Comparison of ENCODE assay signal across 23 cellular contexts in genomic region chr4:14115106-14115505, GRCh38.
"Had no signal": no experiment of that assay in that cellular context is flagged by ENCODE, and none has a peak within 500 bp of the region (broad histone marks: within the 10 kb centered on the region; RNA-seq: fewer than 3 reads in every experiment).

No MANE protein-coding gene starts in this region.

- H3K9me3 ChIP-seq: left ventricle myocardium inferior, ovary, right lobe of liver, spleen had no signal

- H3K4me3 ChIP-seq: left ventricle myocardium inferior, neural progenitor cell, ovary, right lobe of liver, spleen had no signal

- H3K4me1 Mint-ChIP-seq: activated T-helper 17 cell treated with anti-CD3 and anti-CD28 coated beads, Interleukin-2, amount 50 U/mL, for 72 hours; brain; neural progenitor cell had no signal

- H3K4me3 Mint-ChIP-seq: activated CD4-positive, alpha-beta T cell treated with anti-CD3 and anti-CD28 coated beads, Interleukin-2, amount 10 ng/mL, durations not matched to agents 24 days and 14 days; activated CD8-positive, alpha-beta T cell treated with anti-CD3 and anti-CD28 coated beads for 36 hours; activated naive CD8-positive, alpha-beta T cell treated with anti-CD3 and anti-CD28 coated beads, Interleukin-2, amount 10 ng/mL, durations not matched to agents 7 days and 5 days; activated T-helper 17 cell treated with anti-CD3 and anti-CD28 coated beads, Interleukin-2, amount 50 U/mL, for 72 hours; brain; effector memory CD8-positive, alpha-beta T cell; immature natural killer cell; naive B cell; neural progenitor cell; T-cell had no signal

- DNase-seq: activated CD4-positive, alpha-beta T cell treated with anti-CD3 and anti-CD28 coated beads, Interleukin-2, amount 10 ng/mL, durations not matched to agents 24 days and 14 days; activated CD8-positive, alpha-beta T cell treated with anti-CD3 and anti-CD28 coated beads for 36 hours; activated naive CD4-positive, alpha-beta T cell; activated naive CD8-positive, alpha-beta T cell treated with anti-CD3 and anti-CD28 coated beads, Interleukin-2, amount 10 ng/mL, durations not matched to agents 7 days and 5 days; activated T-cell treated with anti-CD3 and anti-CD28 coated beads, Interleukin-2, amount 50 U/mL, for 1 hour; caudate nucleus; effector memory CD8-positive, alpha-beta T cell; foreskin fibroblast; hippocampal formation; immature natural killer cell; kidney glomerular epithelial cell; left ventricle myocardium inferior; mammary epithelial cell; naive B cell; ovary; right lobe of liver; spleen; stimulated activated CD8-positive, alpha-beta memory T cell treated with anti-CD3 and anti-CD28 coated beads, Interleukin-4, amount 100 ng/mL, for 48 hours; stimulated activated naive CD4-positive, alpha-beta T cell; T-cell had no signal

- H3K27me3 ChIP-seq: neural progenitor cell, ovary, right lobe of liver, spleen had no signal

- H2AFZ ChIP-seq: neural progenitor cell had no signal

- H3K4me1 ChIP-seq: left ventricle myocardium inferior, neural progenitor cell, right lobe of liver had no signal

- H3K36me3 ChIP-seq: left ventricle myocardium inferior, neural progenitor cell, ovary, right lobe of liver, spleen had no signal

- ATAC-seq: activated CD8-positive, alpha-beta T cell treated with anti-CD3 and anti-CD28 coated beads for 36 hours; activated T-helper 17 cell treated with anti-CD3 and anti-CD28 coated beads, Interleukin-2, amount 50 U/mL, for 72 hours; effector memory CD8-positive, alpha-beta T cell; right lobe of liver; T-cell had no signal

- H3K27me3 Mint-ChIP-seq: activated CD4-positive, alpha-beta T cell treated with anti-CD3 and anti-CD28 coated beads, Interleukin-2, amount 10 ng/mL, durations not matched to agents 24 days and 14 days; activated naive CD8-positive, alpha-beta T cell treated with anti-CD3 and anti-CD28 coated beads, Interleukin-2, amount 10 ng/mL, durations not matched to agents 7 days and 5 days; effector memory CD8-positive, alpha-beta T cell; T-cell had no signal

- H3K4me2 ChIP-seq: neural progenitor cell had no signal

- H3K9ac ChIP-seq: neural progenitor cell had no signal

- H3K27ac Mint-ChIP-seq: activated CD4-positive, alpha-beta T cell treated with anti-CD3 and anti-CD28 coated beads, Interleukin-2, amount 10 ng/mL, durations not matched to agents 24 days and 14 days; activated CD8-positive, alpha-beta T cell treated with anti-CD3 and anti-CD28 coated beads for 36 hours; activated naive CD8-positive, alpha-beta T cell treated with anti-CD3 and anti-CD28 coated beads, Interleukin-2, amount 10 ng/mL, durations not matched to agents 7 days and 5 days; activated T-helper 17 cell treated with anti-CD3 and anti-CD28 coated beads, Interleukin-2, amount 50 U/mL, for 72 hours; brain; effector memory CD8-positive, alpha-beta T cell; immature natural killer cell; neural progenitor cell; T-cell had no signal

- H3K27ac ChIP-seq: left ventricle myocardium inferior, neural progenitor cell, ovary, right lobe of liver, spleen had no signal

- H3K36me3 Mint-ChIP-seq: activated naive CD8-positive, alpha-beta T cell treated with anti-CD3 and anti-CD28 coated beads, Interleukin-2, amount 10 ng/mL, durations not matched to agents 7 days and 5 days; brain; immature natural killer cell; neural progenitor cell; T-cell had no signal

- H3K9me3 Mint-ChIP-seq: activated CD8-positive, alpha-beta T cell treated with anti-CD3 and anti-CD28 coated beads for 36 hours; activated naive CD8-positive, alpha-beta T cell treated with anti-CD3 and anti-CD28 coated beads, Interleukin-2, amount 10 ng/mL, durations not matched to agents 7 days and 5 days; neural progenitor cell had no signal
